In the genomic region with DNA sequence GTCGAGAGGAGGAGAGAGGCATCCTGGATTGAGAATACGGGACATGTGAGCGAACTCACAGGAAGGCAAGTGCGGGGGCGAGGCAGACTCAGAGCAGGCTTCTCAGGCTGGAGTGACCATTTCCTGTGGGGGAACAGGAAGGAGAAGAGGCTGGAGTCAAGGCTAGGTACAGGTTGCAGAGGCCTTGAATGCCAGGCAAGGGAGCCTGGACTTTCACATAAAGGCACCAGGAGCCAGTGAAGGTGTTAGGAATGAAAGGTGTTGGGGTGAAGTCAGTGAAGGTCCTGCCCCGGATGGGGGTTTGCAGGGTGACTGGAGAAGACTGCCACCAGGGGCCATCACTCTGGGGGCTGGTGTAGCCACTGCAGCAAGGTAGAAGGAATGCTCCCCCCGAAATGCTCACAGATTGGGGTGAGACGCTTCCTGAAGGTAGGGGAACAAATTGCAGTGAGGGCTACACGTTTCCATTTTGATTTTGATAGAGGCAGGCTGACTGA, we compare ENCODE assay signal across 1 cellular context.
TF ChIP-seq lines count a peak whose summit lies in the region.

No MANE protein-coding gene starts in this region.

TF ChIP-seq in H1, 55 proteins besides CTCF, POLR2A, EP300 and RAD21:
- TF ChIP-seq YY1 (IDR thresholded peaks at IDR 0.05; ENCODE audit: low read depth, low read length): no peak
- TF ChIP-seq, protein P1, sequence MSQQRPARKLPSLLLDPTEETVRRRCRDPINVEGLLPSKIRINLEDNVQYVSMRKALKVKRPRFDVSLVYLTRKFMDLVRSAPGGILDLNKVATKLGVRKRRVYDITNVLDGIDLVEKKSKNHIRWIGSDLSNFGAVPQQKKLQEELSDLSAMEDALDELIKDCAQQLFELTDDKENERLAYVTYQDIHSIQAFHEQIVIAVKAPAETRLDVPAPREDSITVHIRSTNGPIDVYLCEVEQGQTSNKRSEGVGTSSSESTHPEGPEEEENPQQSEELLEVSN (IDR thresholded peaks at IDR 0.05): no peak
- TF ChIP-seq, protein P2, sequence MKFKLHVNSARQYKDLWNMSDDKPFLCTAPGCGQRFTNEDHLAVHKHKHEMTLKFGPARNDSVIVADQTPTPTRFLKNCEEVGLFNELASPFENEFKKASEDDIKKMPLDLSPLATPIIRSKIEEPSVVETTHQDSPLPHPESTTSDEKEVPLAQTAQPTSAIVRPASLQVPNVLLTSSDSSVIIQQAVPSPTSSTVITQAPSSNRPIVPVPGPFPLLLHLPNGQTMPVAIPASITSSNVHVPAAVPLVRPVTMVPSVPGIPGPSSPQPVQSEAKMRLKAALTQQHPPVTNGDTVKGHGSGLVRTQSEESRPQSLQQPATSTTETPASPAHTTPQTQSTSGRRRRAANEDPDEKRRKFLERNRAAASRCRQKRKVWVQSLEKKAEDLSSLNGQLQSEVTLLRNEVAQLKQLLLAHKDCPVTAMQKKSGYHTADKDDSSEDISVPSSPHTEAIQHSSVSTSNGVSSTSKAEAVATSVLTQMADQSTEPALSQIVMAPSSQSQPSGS (IDR thresholded peaks at IDR 0.05; ENCODE audit: low read length): no peak
- no peak for TF ChIP-seq CHD2 (IDR thresholded peaks at IDR 0.05; ENCODE audit: low read length)
- no peak for TF ChIP-seq CBX5 (IDR thresholded peaks at IDR 0.05; ENCODE audit: low read depth, low read length)
- TF ChIP-seq EGR1 (IDR thresholded peaks at IDR 0.05; ENCODE audit: borderline replicate concordance, low read depth, low read length): no peak
- no peak for TF ChIP-seq BCL11A (IDR thresholded peaks at IDR 0.05; ENCODE audit: low read depth in 2 of 2, low read length in 2 of 2)
- TF ChIP-seq FOSL1 (IDR thresholded peaks at IDR 0.05; ENCODE audit: insufficient read depth, low read depth, low read length): no peak
- no peak for TF ChIP-seq CEBPB (IDR thresholded peaks at IDR 0.05; ENCODE audit: low read depth, low read length)
- TF ChIP-seq, protein P3, sequence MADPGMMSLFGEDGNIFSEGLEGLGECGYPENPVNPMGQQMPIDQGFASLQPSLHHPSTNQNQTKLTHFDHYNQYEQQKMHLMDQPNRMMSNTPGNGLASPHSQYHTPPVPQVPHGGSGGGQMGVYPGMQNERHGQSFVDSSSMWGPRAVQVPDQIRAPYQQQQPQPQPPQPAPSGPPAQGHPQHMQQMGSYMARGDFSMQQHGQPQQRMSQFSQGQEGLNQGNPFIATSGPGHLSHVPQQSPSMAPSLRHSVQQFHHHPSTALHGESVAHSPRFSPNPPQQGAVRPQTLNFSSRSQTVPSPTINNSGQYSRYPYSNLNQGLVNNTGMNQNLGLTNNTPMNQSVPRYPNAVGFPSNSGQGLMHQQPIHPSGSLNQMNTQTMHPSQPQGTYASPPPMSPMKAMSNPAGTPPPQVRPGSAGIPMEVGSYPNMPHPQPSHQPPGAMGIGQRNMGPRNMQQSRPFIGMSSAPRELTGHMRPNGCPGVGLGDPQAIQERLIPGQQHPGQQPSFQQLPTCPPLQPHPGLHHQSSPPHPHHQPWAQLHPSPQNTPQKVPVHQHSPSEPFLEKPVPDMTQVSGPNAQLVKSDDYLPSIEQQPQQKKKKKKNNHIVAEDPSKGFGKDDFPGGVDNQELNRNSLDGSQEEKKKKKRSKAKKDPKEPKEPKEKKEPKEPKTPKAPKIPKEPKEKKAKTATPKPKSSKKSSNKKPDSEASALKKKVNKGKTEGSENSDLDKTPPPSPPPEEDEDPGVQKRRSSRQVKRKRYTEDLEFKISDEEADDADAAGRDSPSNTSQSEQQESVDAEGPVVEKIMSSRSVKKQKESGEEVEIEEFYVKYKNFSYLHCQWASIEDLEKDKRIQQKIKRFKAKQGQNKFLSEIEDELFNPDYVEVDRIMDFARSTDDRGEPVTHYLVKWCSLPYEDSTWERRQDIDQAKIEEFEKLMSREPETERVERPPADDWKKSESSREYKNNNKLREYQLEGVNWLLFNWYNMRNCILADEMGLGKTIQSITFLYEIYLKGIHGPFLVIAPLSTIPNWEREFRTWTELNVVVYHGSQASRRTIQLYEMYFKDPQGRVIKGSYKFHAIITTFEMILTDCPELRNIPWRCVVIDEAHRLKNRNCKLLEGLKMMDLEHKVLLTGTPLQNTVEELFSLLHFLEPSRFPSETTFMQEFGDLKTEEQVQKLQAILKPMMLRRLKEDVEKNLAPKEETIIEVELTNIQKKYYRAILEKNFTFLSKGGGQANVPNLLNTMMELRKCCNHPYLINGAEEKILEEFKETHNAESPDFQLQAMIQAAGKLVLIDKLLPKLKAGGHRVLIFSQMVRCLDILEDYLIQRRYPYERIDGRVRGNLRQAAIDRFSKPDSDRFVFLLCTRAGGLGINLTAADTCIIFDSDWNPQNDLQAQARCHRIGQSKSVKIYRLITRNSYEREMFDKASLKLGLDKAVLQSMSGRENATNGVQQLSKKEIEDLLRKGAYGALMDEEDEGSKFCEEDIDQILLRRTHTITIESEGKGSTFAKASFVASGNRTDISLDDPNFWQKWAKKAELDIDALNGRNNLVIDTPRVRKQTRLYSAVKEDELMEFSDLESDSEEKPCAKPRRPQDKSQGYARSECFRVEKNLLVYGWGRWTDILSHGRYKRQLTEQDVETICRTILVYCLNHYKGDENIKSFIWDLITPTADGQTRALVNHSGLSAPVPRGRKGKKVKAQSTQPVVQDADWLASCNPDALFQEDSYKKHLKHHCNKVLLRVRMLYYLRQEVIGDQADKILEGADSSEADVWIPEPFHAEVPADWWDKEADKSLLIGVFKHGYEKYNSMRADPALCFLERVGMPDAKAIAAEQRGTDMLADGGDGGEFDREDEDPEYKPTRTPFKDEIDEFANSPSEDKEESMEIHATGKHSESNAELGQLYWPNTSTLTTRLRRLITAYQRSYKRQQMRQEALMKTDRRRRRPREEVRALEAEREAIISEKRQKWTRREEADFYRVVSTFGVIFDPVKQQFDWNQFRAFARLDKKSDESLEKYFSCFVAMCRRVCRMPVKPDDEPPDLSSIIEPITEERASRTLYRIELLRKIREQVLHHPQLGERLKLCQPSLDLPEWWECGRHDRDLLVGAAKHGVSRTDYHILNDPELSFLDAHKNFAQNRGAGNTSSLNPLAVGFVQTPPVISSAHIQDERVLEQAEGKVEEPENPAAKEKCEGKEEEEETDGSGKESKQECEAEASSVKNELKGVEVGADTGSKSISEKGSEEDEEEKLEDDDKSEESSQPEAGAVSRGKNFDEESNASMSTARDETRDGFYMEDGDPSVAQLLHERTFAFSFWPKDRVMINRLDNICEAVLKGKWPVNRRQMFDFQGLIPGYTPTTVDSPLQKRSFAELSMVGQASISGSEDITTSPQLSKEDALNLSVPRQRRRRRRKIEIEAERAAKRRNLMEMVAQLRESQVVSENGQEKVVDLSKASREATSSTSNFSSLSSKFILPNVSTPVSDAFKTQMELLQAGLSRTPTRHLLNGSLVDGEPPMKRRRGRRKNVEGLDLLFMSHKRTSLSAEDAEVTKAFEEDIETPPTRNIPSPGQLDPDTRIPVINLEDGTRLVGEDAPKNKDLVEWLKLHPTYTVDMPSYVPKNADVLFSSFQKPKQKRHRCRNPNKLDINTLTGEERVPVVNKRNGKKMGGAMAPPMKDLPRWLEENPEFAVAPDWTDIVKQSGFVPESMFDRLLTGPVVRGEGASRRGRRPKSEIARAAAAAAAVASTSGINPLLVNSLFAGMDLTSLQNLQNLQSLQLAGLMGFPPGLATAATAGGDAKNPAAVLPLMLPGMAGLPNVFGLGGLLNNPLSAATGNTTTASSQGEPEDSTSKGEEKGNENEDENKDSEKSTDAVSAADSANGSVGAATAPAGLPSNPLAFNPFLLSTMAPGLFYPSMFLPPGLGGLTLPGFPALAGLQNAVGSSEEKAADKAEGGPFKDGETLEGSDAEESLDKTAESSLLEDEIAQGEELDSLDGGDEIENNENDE (IDR thresholded peaks at IDR 0.05; ENCODE audit: insufficient replicate concordance, low read length): no peak
- no peak for TF ChIP-seq KDM4A (IDR thresholded peaks at IDR 0.05; ENCODE audit: low read depth, low read length, severe bottlenecking)
- no peak for TF ChIP-seq TCF12 (IDR thresholded peaks at IDR 0.05; ENCODE audit: low read depth, low read length)
